In the genomic region with DNA sequence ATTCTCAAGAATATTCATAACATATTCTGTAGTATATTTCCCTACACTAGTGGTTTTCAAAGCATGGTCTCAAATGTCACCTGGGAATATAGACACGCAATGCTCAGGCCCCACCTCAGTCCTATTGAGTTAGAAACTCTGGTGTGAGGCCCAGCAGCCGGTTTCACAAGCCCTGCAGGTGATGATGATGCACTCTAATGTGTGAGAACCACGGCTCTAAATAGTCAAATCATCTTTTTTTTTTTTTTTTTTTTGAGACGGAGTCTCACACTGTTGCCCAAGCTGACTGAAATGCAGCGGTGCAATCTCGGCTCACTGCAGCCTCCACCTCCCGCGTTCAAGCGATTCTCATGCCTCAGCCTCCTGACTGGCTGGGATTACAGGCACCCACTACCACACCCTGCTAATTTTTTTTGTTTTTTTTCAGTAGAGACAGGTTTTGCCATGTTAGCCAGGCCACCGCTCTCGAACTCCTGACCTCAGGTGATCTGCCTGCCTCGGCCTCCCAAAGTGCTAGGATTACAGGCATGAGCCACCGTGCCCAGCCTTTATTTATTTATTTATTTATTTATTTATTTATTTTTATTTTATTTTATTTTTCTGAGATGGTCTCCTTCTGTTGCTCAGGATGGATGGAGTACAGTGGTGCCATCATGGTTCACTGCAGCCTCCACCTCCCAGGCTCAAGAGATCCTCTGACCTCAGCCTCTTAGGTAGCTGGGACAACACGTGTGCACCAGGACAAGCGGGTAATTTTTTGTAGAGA, we compare ENCODE assay signal across 9 cellular contexts. TPM values are rescaled to one million over a fixed set of nuclear protein-coding genes. Genes with fewer than 3 reads are reported as not detected.
"Had no signal": no experiment of that assay in that cellular context is flagged by ENCODE, and none has a peak within 500 bp of the region (broad histone marks: within the 10 kb centered on the region; RNA-seq: fewer than 3 reads in every experiment).

No MANE protein-coding gene starts in this region.

RNA-seq across cellular contexts. Expression of a gene that starts 51.2 kb away (rescaled TPM):
- total RNA-seq: activated B cell treated with CpG ODN at 0.5 μM for 24 hours; activated CD4-positive, alpha-beta T cell treated with anti-CD3 and anti-CD28 coated beads, Interleukin-2, amount 10 ng/mL, durations not matched to agents 24 days and 14 days; activated T-helper 1 cell treated with anti-CD3 and anti-CD28 coated beads, Interleukin-12 subunit alpha, Interleukin-12 subunit beta, Interleukin-2, Interleukin-4 antibody, amounts not matched to agents 30 ng/mL and 10 ng/mL and 1 ng/mL, durations not matched to agents 14 hours and 24 hours and 36 hours; LHCN-M2; M059J; NCI-H460; OCI-LY7; Right ventricle myocardium inferior; RPMI7951 had no signal
